1 cellular context compared by ENCODE assay signal in genomic region chr4:154441982-154442381, GRCh38.
TF ChIP-seq lines count a peak whose summit lies in the region.

No MANE protein-coding gene starts in this region.

TF ChIP-seq in K562, 482 proteins besides CTCF, POLR2A, EP300 and RAD21 (continued from another document and continues in another):
- TF ChIP-seq ARID1B (IDR thresholded peaks at IDR 0.05), result peak; percentile 83
- TF ChIP-seq STAT6 (CRISPR knock-in tag; IDR thresholded peaks at IDR 0.05), result no peak
- TF ChIP-seq ZEB2 (IDR thresholded peaks at IDR 0.05), result peak; percentile 76; the same call in 1 of the 2 replicates
- no peak for TF ChIP-seq TEAD2 (tag; IDR thresholded peaks at IDR 0.05)
- TF ChIP-seq ZNF592 (IDR thresholded peaks at IDR 0.05), result peak; percentile 61; the same call in 1 of the 2 replicates
- TF ChIP-seq NR2C1 (IDR thresholded peaks at IDR 0.05), result no peak
- TF ChIP-seq NR2C1 (tag; IDR thresholded peaks at IDR 0.05), result 0 out of 2 replicates have a peak, but pooled peaks have one; percentile 19
- no peak for TF ChIP-seq SRSF7 (optimal IDR thresholded peaks at IDR 0.05; ENCODE audit: low read depth, low read length)
- no peak for TF ChIP-seq LARP7 (IDR thresholded peaks at IDR 0.05)
- TF ChIP-seq ZNF146 (CRISPR knock-in tag; IDR thresholded peaks at IDR 0.05; ENCODE audit: unreplicated experiment), result no peak
- no peak for TF ChIP-seq PBX2 (CRISPR knock-in tag; IDR thresholded peaks at IDR 0.05; ENCODE audit: low read depth)
- no peak for TF ChIP-seq PBX2 (tag; conservative IDR thresholded peaks at IDR 0.05; ENCODE audit: low read depth)
- no peak for TF ChIP-seq ZBTB9 (CRISPR knock-in tag; IDR thresholded peaks at IDR 0.05)
- no peak for TF ChIP-seq PHF21A (IDR thresholded peaks at IDR 0.05; ENCODE audit: borderline replicate concordance, low read depth)
- TF ChIP-seq MTF1 (CRISPR knock-in tag; IDR thresholded peaks at IDR 0.05; ENCODE audit: borderline replicate concordance), result no peak
- TF ChIP-seq KAT2B (IDR thresholded peaks at IDR 0.05; ENCODE audit: low read depth, low read length), result no peak
- no peak for TF ChIP-seq E2F1 (CRISPR knock-in tag; IDR thresholded peaks at IDR 0.05)
- TF ChIP-seq ZNF644 (tag; IDR thresholded peaks at IDR 0.05; ENCODE audit: low read depth), result no peak
- no peak for TF ChIP-seq ARID3A (IDR thresholded peaks at IDR 0.05; ENCODE audit: borderline replicate concordance, low read depth, low read length)
- TF ChIP-seq CBFA2T3 (IDR thresholded peaks at IDR 0.05), result peak; percentile 91
- TF ChIP-seq HNRNPK (IDR thresholded peaks at IDR 0.05; ENCODE audit: low read depth, low read length, poor library complexity, severe bottlenecking), result no peak
- peak; percentile 63; the same call in 1 of the 2 replicates for TF ChIP-seq KLF16 (IDR thresholded peaks at IDR 0.05)
- TF ChIP-seq DLX4 (CRISPR knock-in tag; IDR thresholded peaks at IDR 0.05), result no peak
- no peak for TF ChIP-seq NKRF (IDR thresholded peaks at IDR 0.05; ENCODE audit: borderline replicate concordance)
- 0 out of 4 replicates have a peak, but pooled peaks of 1 of the 2 experiments have one; percentile 27 for TF ChIP-seq ARNT (IDR thresholded peaks at IDR 0.05)
- TF ChIP-seq DEAF1 (CRISPR knock-in tag; IDR thresholded peaks at IDR 0.05), result no peak
- peak; percentile 89 for TF ChIP-seq HMBOX1 (IDR thresholded peaks at IDR 0.05)
- no peak for TF ChIP-seq PCBP1 (IDR thresholded peaks at IDR 0.05; ENCODE audit: low read depth, low read length, poor library complexity, severe bottlenecking)
- TF ChIP-seq CREB1 (IDR thresholded peaks at IDR 0.05), result peak; percentile 51; the same call in 1 of the 2 replicates
- no peak for TF ChIP-seq CREB1 (CRISPR knock-in tag; IDR thresholded peaks at IDR 0.05)
- no peak for TF ChIP-seq CBX2 (IDR thresholded peaks at IDR 0.05; ENCODE audit: insufficient read depth, low read length, poor library complexity, severe bottlenecking)
- TF ChIP-seq ZNF696 (CRISPR knock-in tag; conservative IDR thresholded peaks at IDR 0.05), result no peak
- peak; percentile 31; the same call in 1 of the 2 replicates for TF ChIP-seq FOXM1 (IDR thresholded peaks at IDR 0.05; ENCODE audit: low read depth)
- TF ChIP-seq FOXM1 (CRISPR knock-in tag; IDR thresholded peaks at IDR 0.05; ENCODE audit: low read depth), result no peak
- no peak for TF ChIP-seq PYGO2 (tag; IDR thresholded peaks at IDR 0.05)
- TF ChIP-seq MTA3 (IDR thresholded peaks at IDR 0.05; ENCODE audit: borderline replicate concordance), result no peak
- no peak for TF ChIP-seq ERF (CRISPR knock-in tag; IDR thresholded peaks at IDR 0.05)
- peak in 1 of 2 experiments; percentile 25 for TF ChIP-seq NCOA2 (IDR thresholded peaks at IDR 0.05; ENCODE audit: partially characterized antibody in 2 of 2)
- TF ChIP-seq E2F4 (CRISPR knock-in tag; IDR thresholded peaks at IDR 0.05; ENCODE audit: low read depth), result no peak
- no peak for TF ChIP-seq MED1 (CRISPR knock-in tag; IDR thresholded peaks at IDR 0.05; ENCODE audit: borderline replicate concordance)
- TF ChIP-seq DNMT1 (IDR thresholded peaks at IDR 0.05), result no peak
